ENCODE assay signal across 9 cellular contexts in genomic region chr6:113936093-113936934, GRCh38. TPM values are rescaled to one million over a fixed set of nuclear protein-coding genes. Genes with fewer than 3 reads are reported as not detected.
DNase-seq lines count a peak whose midpoint lies in the region; ATAC-seq and TF ChIP-seq lines count a peak whose summit lies in the region.
"Had no signal": no experiment of that assay in that cellular context is flagged by ENCODE, and none has a peak within 500 bp of the region (broad histone marks: within the 10 kb centered on the region; RNA-seq: fewer than 3 reads in every experiment).

No MANE protein-coding gene starts in this region.

- H3F3A ChIP-seq in SU-DHL-6 (ENCODE audit: insufficient read depth), result peaks cover 14% of the 10 kb centered on the region; the same call in 1 of the 2 replicates

- DNase-seq in BE2C, result peak; percentile 25
- DNase-seq in NCI-H1417 (lab: John Stamatoyannopoulos, UW), result peak; percentile 14 to 75 (median 58)
- DNase-seq in fibroblast of the aortic adventitia (ENCODE audit: low read depth), result peak; percentile 80
- DNase-seq in ovary, result no peak
- DNase-seq in activated naive CD4-positive, alpha-beta T cell treated with Interleukin-2 at 50 U/mL for 16 hours, result no peak

- ATAC-seq in GM18520 (IDR thresholded peaks at IDR 0.05; ENCODE audit: unreplicated experiment) (peak; percentile 79), HG02943 (IDR thresholded peaks at IDR 0.05; ENCODE audit: low read depth, unreplicated experiment) (peak; percentile 73)

- no peaks in the 10 kb centered on the region for H4K20me1 ChIP-seq in SU-DHL-6 (ENCODE audit: low read depth, low read length)

- H3K27me3 ChIP-seq in BE2C, result no peaks in the 10 kb centered on the region
- H3K27me3 ChIP-seq in SU-DHL-6 (ENCODE audit: low read length), result no peaks in the 10 kb centered on the region
- no peaks in the 10 kb centered on the region for H3K27me3 ChIP-seq in ovary

- 77 to 84% (median 78%) methylated on average over 6 of the region's 6 CpGs for WGBS in ovary, 3 donors

- no peak for TF ChIP-seq EP300 in ovary (IDR thresholded peaks at IDR 0.05)

- no peak overlapping the region for H3K27ac ChIP-seq in SU-DHL-6 (ENCODE audit: low read depth, low read length)
- H3K27ac ChIP-seq in ovary, result no peak overlapping the region
- H3K27ac ChIP-seq: skin epidermis had no signal

- TF ChIP-seq CTCF in BE2C (IDR thresholded peaks at IDR 0.05; ENCODE audit: low read depth, low read length) (peak; percentile 79), SU-DHL-6 (IDR thresholded peaks at IDR 0.05; ENCODE audit: insufficient read depth, low read length, poor library complexity, severe bottlenecking) (peak; percentile 76), fibroblast of the aortic adventitia (IDR thresholded peaks at IDR 0.05; ENCODE audit: insufficient read depth, low read length) (peak; percentile 85), ovary (IDR thresholded peaks at IDR 0.05) (peak in 2 of 3 donors; percentile 47 to 62)

- H3K79me2 ChIP-seq in SU-DHL-6 (ENCODE audit: insufficient read depth, low read length), result no peaks in the 10 kb centered on the region

- H3K4me3 ChIP-seq in BE2C (ENCODE audit: low read depth, low read length) (no peak overlapping the region), SU-DHL-6 (ENCODE audit: insufficient read depth, low read length, poor library complexity, severe bottlenecking) (no peak overlapping the region), fibroblast of the aortic adventitia (ENCODE audit: low read depth, low read length) (no peak overlapping the region), ovary (no peak overlapping the region)
- H3K4me3 ChIP-seq: skin epidermis had no signal

- no peak overlapping the region for H2AFZ ChIP-seq in SU-DHL-6 (ENCODE audit: low read depth, low read length, severe bottlenecking)

- H3K36me3 ChIP-seq in BE2C, result peaks cover 42% of the 10 kb centered on the region
- peaks cover 22% of the 10 kb centered on the region for H3K36me3 ChIP-seq in SU-DHL-6 (ENCODE audit: low read length)
- H3K36me3 ChIP-seq in ovary, result no peaks in the 10 kb centered on the region

- H3K9me3 ChIP-seq in BE2C, result no peaks in the 10 kb centered on the region
- H3K9me3 ChIP-seq in SU-DHL-6 (ENCODE audit: insufficient read depth, low read length), result no peaks in the 10 kb centered on the region
- H3K9me3 ChIP-seq in ovary, result no peaks in the 10 kb centered on the region

- H3K4me1 ChIP-seq in BE2C (no peaks in the 10 kb centered on the region), ovary (ENCODE audit: insufficient read depth) (no peaks in the 10 kb centered on the region)

- intact Hi-C loops in ovary (cut with DNase I), result no loop called here

- TF ChIP-seq POLR2A in ovary (IDR thresholded peaks at IDR 0.05), result no peak

- H3K9me2 ChIP-seq in SU-DHL-6 (replicated peaks; ENCODE audit: insufficient read depth, low read length), result no peaks in the 10 kb centered on the region

- H3K9ac ChIP-seq in SU-DHL-6 (ENCODE audit: low read length), result no peak overlapping the region

- H3K4me2 ChIP-seq in SU-DHL-6 (ENCODE audit: low read depth, low read length, poor library complexity, severe bottlenecking), result no peak overlapping the region

RNA-seq across cellular contexts. Expression of gene HDAC2, which starts 34.6 kb away (rescaled TPM):
- 157 TPM for polyA plus RNA-seq in BE2C (2012; ENCODE audit: insufficient read depth, insufficient read length, low read depth)
- total RNA-seq in fibroblast of the aortic adventitia (ENCODE audit: low replicate concordance) (77.1 and 176 TPM in 2 replicates), ovary (10 to 100 TPM; 58.7 to 90.6 (median 80.3) TPM)
- polyA plus RNA-seq in ovary, result 100 to 1,000 TPM in 1 of 2 donors, 10 to 100 TPM in 1; 76.9 to 100 TPM

Comparison
In these comparisons a context has a peak if more than half of its experiments do, and no peak if none do; other contexts are left out.
1. DNase-seq: peak in BE2C (single experiment), NCI-H1417 (3 of 3) and fibroblast of the aortic adventitia (single experiment); none in ovary (0 of 5) and activated naive CD4-positive, alpha-beta T cell treated with Interleukin-2 at 50 U/mL for 16 hours (single experiment).
2. Peak in every context shown above with its lines, with median percentiles within 50 percentile points of each other: CTCF ChIP-seq.